In the genomic region with DNA sequence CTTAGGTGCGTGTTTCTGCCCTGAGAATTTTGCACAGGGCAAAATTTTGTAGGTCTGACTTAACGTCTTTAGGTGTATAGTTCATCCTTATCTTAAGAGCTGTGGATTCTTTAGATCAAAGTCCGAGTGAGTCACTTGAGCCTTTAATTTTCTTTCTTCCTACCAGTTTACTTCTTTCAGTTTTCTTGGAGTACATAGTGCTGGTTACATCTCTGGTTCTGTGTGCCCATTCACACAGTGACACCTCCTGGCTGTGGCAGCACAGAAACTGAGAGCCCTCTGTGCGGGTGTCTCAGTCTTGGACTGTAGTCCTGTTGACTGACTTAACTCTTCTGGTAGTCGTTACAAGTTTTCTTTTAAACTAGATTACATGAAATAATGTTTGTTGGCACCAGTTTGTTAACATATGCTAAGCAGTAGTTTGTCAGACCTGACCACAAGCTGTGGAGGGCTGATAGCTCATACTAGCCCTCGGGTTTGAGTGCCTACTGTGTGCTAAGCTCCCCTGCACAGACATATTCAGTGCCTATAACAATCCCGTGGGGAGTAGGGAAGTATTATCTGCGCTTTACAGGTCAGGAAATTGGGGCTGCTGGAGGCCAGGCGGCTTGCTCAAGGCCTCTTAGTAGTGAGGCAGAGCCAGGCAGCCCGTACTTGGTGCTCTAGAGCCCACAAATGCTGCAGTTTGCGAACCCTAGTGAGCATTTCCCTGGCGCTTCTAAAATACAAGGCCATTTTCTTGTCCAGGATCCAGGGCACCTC, we compare ENCODE assay signal across 1 cellular context.
TF ChIP-seq lines count a peak whose summit lies in the region.

No MANE protein-coding gene starts in this region.

TF ChIP-seq in H1, 55 proteins besides CTCF, POLR2A, EP300 and RAD21 (continued from another document):
- TF ChIP-seq, protein P1, sequence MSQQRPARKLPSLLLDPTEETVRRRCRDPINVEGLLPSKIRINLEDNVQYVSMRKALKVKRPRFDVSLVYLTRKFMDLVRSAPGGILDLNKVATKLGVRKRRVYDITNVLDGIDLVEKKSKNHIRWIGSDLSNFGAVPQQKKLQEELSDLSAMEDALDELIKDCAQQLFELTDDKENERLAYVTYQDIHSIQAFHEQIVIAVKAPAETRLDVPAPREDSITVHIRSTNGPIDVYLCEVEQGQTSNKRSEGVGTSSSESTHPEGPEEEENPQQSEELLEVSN (IDR thresholded peaks at IDR 0.05): no peak
- no peak for TF ChIP-seq CHD2 (IDR thresholded peaks at IDR 0.05; ENCODE audit: low read length)
- no peak for TF ChIP-seq CREB1 (IDR thresholded peaks at IDR 0.05)
- no peak for TF ChIP-seq HDAC6 (IDR thresholded peaks at IDR 0.05; ENCODE audit: low read depth, low read length)
- TF ChIP-seq BCL11A (IDR thresholded peaks at IDR 0.05; ENCODE audit: low read depth in 2 of 2, low read length in 2 of 2): no peak
- no peak for TF ChIP-seq CEBPB (IDR thresholded peaks at IDR 0.05; ENCODE audit: low read depth, low read length)
- TF ChIP-seq TBP (IDR thresholded peaks at IDR 0.05; ENCODE audit: low read depth, low read length): no peak
- TF ChIP-seq PHF8 (conservative IDR thresholded peaks at IDR 0.05; ENCODE audit: low read depth, low read length): no peak
- TF ChIP-seq EGR1 (IDR thresholded peaks at IDR 0.05; ENCODE audit: borderline replicate concordance, low read depth, low read length): no peak
- no peak for TF ChIP-seq SP2 (IDR thresholded peaks at IDR 0.05; ENCODE audit: low read length)
- TF ChIP-seq CBX8 (IDR thresholded peaks at IDR 0.05; ENCODE audit: borderline replicate concordance, low read depth, low read length): no peak
